Comparison of ENCODE assay signal across 19 cellular contexts in genomic region chr18:74396252-74397204, GRCh38.
DNase-seq lines count a peak whose midpoint lies in the region; ATAC-seq and TF ChIP-seq lines count a peak whose summit lies in the region.
"Had no signal": no experiment of that assay in that cellular context is flagged by ENCODE, and none has a peak within 500 bp of the region (broad histone marks: within the 10 kb centered on the region; RNA-seq: fewer than 3 reads in every experiment).

No MANE protein-coding gene starts in this region.

- no peak overlapping the region for H3K4me3 ChIP-seq in HEK293 (ENCODE audit: low read depth, low read length)
- H3K4me3 ChIP-seq in gastroesophageal sphincter, result no peak overlapping the region
- H3K4me3 ChIP-seq: thyroid gland had no signal

- H3K9me3 ChIP-seq in HEK293 (ENCODE audit: control insufficient read depth, insufficient read depth, low read depth, low read length) (no peaks in the 10 kb centered on the region), gastroesophageal sphincter (no peaks in the 10 kb centered on the region)
- H3K9me3 ChIP-seq: thyroid gland had no signal

- CTCF ChIA-PET in HEK293 (lab: Yijun Ruan, JAX), result no interaction called here

- WGBS in gastroesophageal sphincter (ENCODE audit: low coverage in 1 of 2), 2 donors, result 48% methylated on average over 12 to 15 of the region's 15 CpGs

- peaks cover 10% of the 10 kb centered on the region for H3K27me3 ChIP-seq in gastroesophageal sphincter
- H3K27me3 ChIP-seq: thyroid gland had no signal

- peak; percentile 32 for ATAC-seq in gastroesophageal sphincter
- ATAC-seq in omental fat pad (ENCODE audit: low FRiP score), result peak; percentile 52

- POLR2A ChIA-PET in HEK293 (lab: Yijun Ruan, JAX), result no interaction called here

- no peak for TF ChIP-seq CTCF in HEK293 (tag by site-specific recombination; IDR thresholded peaks at IDR 0.05)
- no peak for TF ChIP-seq CTCF in gastroesophageal sphincter (IDR thresholded peaks at IDR 0.05)
- no peak for TF ChIP-seq CTCF in omental fat pad (IDR thresholded peaks at IDR 0.05)

- H3K27ac ChIP-seq in HEK293 (ENCODE audit: extremely low read depth, low read depth, low read length) (no peak overlapping the region), gastroesophageal sphincter (peak overlapping the region in 2 of 4 donors; percentile 20 to 24)
- H3K27ac ChIP-seq: thyroid gland had no signal

- intact Hi-C loops in head of caudate nucleus (cut with DNase I), result no loop called here

- no peaks in the 10 kb centered on the region for H3K4me1 ChIP-seq in HEK293 (ENCODE audit: control insufficient read depth, insufficient read depth, low read length)
- peaks cover 0 to 16% (median 3%) of the 10 kb centered on the region in 3 donors for H3K4me1 ChIP-seq in gastroesophageal sphincter

- H3K36me3 ChIP-seq in HEK293 (ENCODE audit: control insufficient read depth in 2 of 2, insufficient read depth in 1 of 2, low read length in 2 of 2) (no peaks in the 10 kb centered on the region), gastroesophageal sphincter (no peaks in the 10 kb centered on the region)
- H3K36me3 ChIP-seq: thyroid gland had no signal

- TF ChIP-seq POLR2A in gastroesophageal sphincter (IDR thresholded peaks at IDR 0.05), result no peak

- no peak for TF ChIP-seq EP300 in gastroesophageal sphincter (IDR thresholded peaks at IDR 0.05)

- peak; percentile 60 for DNase-seq in NOMO-1 treated with DMSO at 0.1 percent for 48 hours (lab: John Stamatoyannopoulos, UW; ENCODE audit: unreplicated experiment)
- no peak for DNase-seq in omental fat pad (ENCODE audit: low spot score)
- no peak for DNase-seq in SKM-1 treated with dmso at 0.1 percent for 144 hours (lab: John Stamatoyannopoulos, UW; ENCODE audit: unreplicated experiment)
- DNase-seq in NCI-H82 (lab: John Stamatoyannopoulos, UW), result no peak
- no peak for DNase-seq in head of caudate nucleus
- DNase-seq in kidney glomerular epithelial cell (lab: John Stamatoyannopoulos, UW), result no peak
- DNase-seq: activated CD8-positive, alpha-beta memory T cell treated with anti-CD3 and anti-CD28 coated beads, Interleukin-2, amount 50 U/mL, for 48 hours; Calu3; cortex of kidney; H7; kidney; NCI-H187; NCI-H526 treated with DMSO at 0.1 percent for 48 hours; stimulated activated CD4-positive, alpha-beta T cell treated with anti-CD3 and anti-CD28 coated beads, Interleukin-4, amount 100 ng/mL, for 24 hours; stimulated activated CD8-positive, alpha-beta memory T cell treated with anti-CD3 and anti-CD28 coated beads, Interleukin-4, amount 100 ng/mL, for 48 hours; T-helper 2 cell; thyroid gland had no signal

TF ChIP-seq in HEK293, 187 proteins besides CTCF, POLR2A, EP300 and RAD21:
- TF ChIP-seq FEZF1 (tag by site-specific recombination; IDR thresholded peaks at IDR 0.05) (0 out of 2 replicates have a peak, but pooled peaks have one; percentile 13), ZNF174 (tag by site-specific recombination; IDR thresholded peaks at IDR 0.05) (no peak), ZNF747 (tag by site-specific recombination; IDR thresholded peaks at IDR 0.05) (no peak), ZNF335 (tag by site-specific recombination; conservative IDR thresholded peaks at IDR 0.05) (no peak), ZNF514 (tag by site-specific recombination; IDR thresholded peaks at IDR 0.05) (no peak), ZNF175 (tag by site-specific recombination; IDR thresholded peaks at IDR 0.05) (no peak), ZNF2 (tag by site-specific recombination; IDR thresholded peaks at IDR 0.05) (no peak), ZNF223 (tag by site-specific recombination; IDR thresholded peaks at IDR 0.05) (no peak), PRDM6 (tag by site-specific recombination; IDR thresholded peaks at IDR 0.05) (peak; percentile 66), YY2 (tag by site-specific recombination; IDR thresholded peaks at IDR 0.05) (no peak)
